9 cellular contexts compared by ENCODE assay signal in genomic region chr4:108694423-108694822, GRCh38.
"Had no signal": no experiment of that assay in that cellular context is flagged by ENCODE, and none has a peak within 500 bp of the region (broad histone marks: within the 10 kb centered on the region; RNA-seq: fewer than 3 reads in every experiment).

No MANE protein-coding gene starts in this region.

- H3K9me3 ChIP-seq: HAP-1 had no signal

- H2AFZ ChIP-seq: GM23248 had no signal

- H3K36me3 ChIP-seq: HAP-1 had no signal

- DNase-seq: GOT3, H7, HFFc6, KG1 had no signal

- H3K27ac ChIP-seq: GM23248, HL-60 had no signal

- H3K9ac ChIP-seq: GM23248 had no signal

- H3K4me3 ChIP-seq: GM23248, HAP-1, K562 had no signal

- ATAC-seq: HCT116 had no signal
